In genomic region chr5:88503065-88503394, GRCh38 we compare ENCODE assay signal across 8 cellular contexts.
A peak's percentile ranks its signal among the peaks of the same experiment; 100 is the strongest.
DNase-seq lines count a peak whose midpoint lies in the region; ATAC-seq and TF ChIP-seq lines count a peak whose summit lies in the region.

No MANE protein-coding gene starts in this region.

- H3K4me1 ChIP-seq in ACC112 (ENCODE audit: control insufficient read depth, insufficient read depth, low read length, unreplicated experiment), result no peaks in the 10 kb centered on the region

- TF ChIP-seq CTCF in mesothelial cell of epicardium (IDR thresholded peaks at IDR 0.05; ENCODE audit: unreplicated experiment) (no peak), lower leg skin (IDR thresholded peaks at IDR 0.05) (no peak)

- no peak overlapping the region for H3K27ac ChIP-seq in ACC112 (ENCODE audit: low read depth, low read length)

- no peaks in the 10 kb centered on the region for H3K27me3 Mint-ChIP-seq in activated naive CD8-positive, alpha-beta T cell treated with anti-CD3 and anti-CD28 coated beads for 36 hours
- no peaks in the 10 kb centered on the region for H3K27me3 Mint-ChIP-seq in mesothelial cell of epicardium (ENCODE audit: low read depth)

- no peaks in the 10 kb centered on the region for H3K36me3 Mint-ChIP-seq in activated naive CD8-positive, alpha-beta T cell treated with anti-CD3 and anti-CD28 coated beads for 36 hours
- H3K36me3 Mint-ChIP-seq in mesothelial cell of epicardium, result no peaks in the 10 kb centered on the region

- H3K4me3 ChIP-seq in ACC112 (ENCODE audit: low read depth, low read length) (peak overlapping the region; percentile 83), lower leg skin (ENCODE audit: low read depth, poor library complexity, severe bottlenecking) (no peak overlapping the region)

- peak overlapping the region; percentile 75 for H2AFZ ChIP-seq in ACC112 (ENCODE audit: low read length, unreplicated experiment)

- intact Hi-C loops in lower leg skin (cut with DNase I; ENCODE audit: low total_unique reads), result no loop called here

- ATAC-seq in HG02852 (IDR thresholded peaks at IDR 0.05; ENCODE audit: unreplicated experiment), result peak; percentile 25
- no peak for ATAC-seq in GM19397 (IDR thresholded peaks at IDR 0.05; ENCODE audit: unreplicated experiment)

- peaks cover 20% of the 10 kb centered on the region for H3K27me3 ChIP-seq in ACC112 (ENCODE audit: insufficient read depth, low read length)

- no peak for TF ChIP-seq POLR2A in lower leg skin (IDR thresholded peaks at IDR 0.05)

- no peaks in the 10 kb centered on the region for H3K36me3 ChIP-seq in ACC112 (ENCODE audit: insufficient read depth, low read length)

- H3K27ac Mint-ChIP-seq in activated naive CD8-positive, alpha-beta T cell treated with anti-CD3 and anti-CD28 coated beads for 36 hours, result peak overlapping the region; percentile 82
- H3K27ac Mint-ChIP-seq in mesothelial cell of epicardium, result no peak overlapping the region

- WGBS in lower leg skin, 2 donors, result 29 to 54% methylated on average over 2 of the region's 2 CpGs

- H3K9me3 Mint-ChIP-seq in activated naive CD8-positive, alpha-beta T cell treated with anti-CD3 and anti-CD28 coated beads for 36 hours, result no peaks in the 10 kb centered on the region
- no peaks in the 10 kb centered on the region for H3K9me3 Mint-ChIP-seq in mesothelial cell of epicardium

- DNase-seq in activated naive CD8-positive, alpha-beta T cell treated with anti-CD3 and anti-CD28 coated beads for 36 hours, result no peak
- no peak for DNase-seq in mesothelial cell of epicardium (ENCODE audit: low spot score in 2 of 2, unreplicated experiment in 2 of 2)
- no peak for DNase-seq in NCI-H510A (lab: John Stamatoyannopoulos, UW)
- no peak for DNase-seq in HPDE6-E6E7 (ENCODE audit: extremely low spot score)
- DNase-seq in lower leg skin (ENCODE audit: low spot score in 2 of 2), result no peak

- H3K79me2 ChIP-seq in ACC112 (ENCODE audit: control insufficient read depth, insufficient read depth, low read length, unreplicated experiment), result no peaks in the 10 kb centered on the region

- peak overlapping the region; percentile 85 for H3K4me3 Mint-ChIP-seq in activated naive CD8-positive, alpha-beta T cell treated with anti-CD3 and anti-CD28 coated beads for 36 hours
- H3K4me3 Mint-ChIP-seq in mesothelial cell of epicardium, result peak overlapping the region; percentile 26

- peaks cover 15% of the 10 kb centered on the region for H3K4me1 Mint-ChIP-seq in activated naive CD8-positive, alpha-beta T cell treated with anti-CD3 and anti-CD28 coated beads for 36 hours
- H3K4me1 Mint-ChIP-seq in mesothelial cell of epicardium, result peaks cover 14% of the 10 kb centered on the region
